In genomic region chr1:37741662-37742061, GRCh38 we compare ENCODE assay signal across 15 cellular contexts. TPM values are rescaled to one million over a fixed set of nuclear protein-coding genes. Genes with fewer than 3 reads are reported as not detected.
"Had no signal": no experiment of that assay in that cellular context is flagged by ENCODE, and none has a peak within 500 bp of the region (broad histone marks: within the 10 kb centered on the region; RNA-seq: fewer than 3 reads in every experiment).

No MANE protein-coding gene starts in this region.

- H3K27me3 ChIP-seq: right atrium auricular region had no signal

- H3K9me3 ChIP-seq: mucosa of descending colon had no signal

- DNase-seq: cortex of kidney; effector memory CD8-positive, alpha-beta T cell; foreskin fibroblast; left colon; mucosa of descending colon; naive thymus-derived CD8-positive, alpha-beta T cell; small intestine; stimulated activated CD4-positive, alpha-beta T cell treated with anti-CD3 and anti-CD28 coated beads, Interleukin-12 subunit alpha, Interleukin-12 subunit beta, amount 100 ng/mL, for 4 hours; stimulated activated naive CD4-positive, alpha-beta T cell treated with Interleukin-2 at 50 U/mL for 16 hours had no signal

- H2AFZ ChIP-seq: hepatocyte had no signal

- H3K79me2 ChIP-seq: hepatocyte had no signal

- H3K27ac ChIP-seq: epithelial cell of prostate, esophagus muscularis mucosa, hepatocyte, right atrium auricular region had no signal

- H3K4me1 ChIP-seq: esophagus muscularis mucosa, right atrium auricular region had no signal

- ATAC-seq: effector memory CD8-positive, alpha-beta T cell; left colon; mucosa of descending colon; naive thymus-derived CD8-positive, alpha-beta T cell had no signal

- H3K4me3 ChIP-seq: esophagus muscularis mucosa, hepatocyte, mucosa of descending colon, right atrium auricular region had no signal

- H3K36me3 ChIP-seq: esophagus muscularis mucosa, right atrium auricular region had no signal

- H3K4me2 ChIP-seq: hepatocyte had no signal

RNA-seq across cellular contexts. Expression of gene EPHA10, which starts 23.3 kb away (rescaled TPM):
- total RNA-seq: lung microvascular endothelial cell; naive thymus-derived CD8-positive, alpha-beta T cell; osteocyte had no signal
- polyA plus RNA-seq: naive thymus-derived CD8-positive, alpha-beta T cell had no signal
